Comparison of ENCODE assay signal across 24 cellular contexts in the genomic region with DNA sequence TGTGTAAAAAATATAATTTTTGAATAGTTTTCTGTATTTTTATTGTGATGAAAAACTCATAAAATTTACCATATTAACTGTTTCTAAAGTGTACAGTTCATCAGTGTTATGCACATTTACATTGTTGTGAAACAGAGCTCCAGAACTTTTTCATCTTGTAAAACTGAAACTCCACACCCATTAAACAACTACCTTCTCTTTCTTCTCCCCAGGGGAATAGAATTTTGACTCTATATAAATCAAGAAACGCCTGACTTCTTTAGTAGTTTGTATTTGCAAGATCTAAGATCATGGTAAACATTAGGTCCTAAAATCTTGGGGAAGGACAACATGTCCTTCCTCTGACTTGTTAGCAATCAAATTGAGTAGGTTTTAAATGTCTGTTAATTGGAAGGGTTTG.
"Had no signal": no experiment of that assay in that cellular context is flagged by ENCODE, and none has a peak within 500 bp of the region (broad histone marks: within the 10 kb centered on the region; RNA-seq: fewer than 3 reads in every experiment).

No MANE protein-coding gene starts in this region.

- DNase-seq: natural killer cell; occipital lobe; ovary; posterior cingulate gyrus; psoas muscle; right cardiac atrium; right lobe of liver; sigmoid colon; small intestine; stimulated activated CD4-positive, alpha-beta T cell treated with anti-CD3 and anti-CD28 coated beads, Interleukin-15, amount 100 ng/mL, for 24 hours; stimulated activated CD4-positive, alpha-beta T cell treated with anti-CD3 and anti-CD28 coated beads, Interleukin-2, amount 100 ng/mL, for 24 hours; stimulated activated CD4-positive, alpha-beta T cell treated with anti-CD3 and anti-CD28 coated beads, Interleukin-4, amount 100 ng/mL, for 1 hour; stimulated activated CD4-positive, alpha-beta T cell treated with anti-CD3 and anti-CD28 coated beads, Interleukin-4, amount 100 ng/mL, for 4 hours; stimulated activated CD8-positive, alpha-beta memory T cell treated with anti-CD3 and anti-CD28 coated beads, Interleukin-4, amount 100 ng/mL, for 48 hours; stimulated activated naive CD4-positive, alpha-beta T cell; stimulated activated naive CD8-positive, alpha-beta T cell treated with anti-CD3 and anti-CD28 coated beads, Interleukin-15, amount 100 ng/mL, for 72 hours; stimulated activated naive CD8-positive, alpha-beta T cell treated with anti-CD3 and anti-CD28 coated beads, Interleukin-15, Interleukin-2, amounts not matched to agents 100 U/mL and 50 U/mL, for 24 hours; substantia nigra; testis; tibial artery; transverse colon; upper lobe of right lung; uterus had no signal

- ATAC-seq: natural killer cell; psoas muscle; right cardiac atrium; right lobe of liver; stimulated activated memory B cell treated with anti-CD40 and anti-IgM and Interleukin-4, amounts not matched to agents 10 μg/mL and 1 μg/mL and 100 μg/mL, for 72 hours; stimulated activated naive CD8-positive, alpha-beta T cell treated with anti-CD3 and anti-CD28 coated beads, Interleukin-15, amount 100 ng/mL, for 72 hours; stimulated activated naive CD8-positive, alpha-beta T cell treated with anti-CD3 and anti-CD28 coated beads, Interleukin-15, Interleukin-2, amounts not matched to agents 100 U/mL and 50 U/mL, for 24 hours; upper lobe of right lung had no signal
